8 cellular contexts compared by ENCODE assay signal in the genomic region with DNA sequence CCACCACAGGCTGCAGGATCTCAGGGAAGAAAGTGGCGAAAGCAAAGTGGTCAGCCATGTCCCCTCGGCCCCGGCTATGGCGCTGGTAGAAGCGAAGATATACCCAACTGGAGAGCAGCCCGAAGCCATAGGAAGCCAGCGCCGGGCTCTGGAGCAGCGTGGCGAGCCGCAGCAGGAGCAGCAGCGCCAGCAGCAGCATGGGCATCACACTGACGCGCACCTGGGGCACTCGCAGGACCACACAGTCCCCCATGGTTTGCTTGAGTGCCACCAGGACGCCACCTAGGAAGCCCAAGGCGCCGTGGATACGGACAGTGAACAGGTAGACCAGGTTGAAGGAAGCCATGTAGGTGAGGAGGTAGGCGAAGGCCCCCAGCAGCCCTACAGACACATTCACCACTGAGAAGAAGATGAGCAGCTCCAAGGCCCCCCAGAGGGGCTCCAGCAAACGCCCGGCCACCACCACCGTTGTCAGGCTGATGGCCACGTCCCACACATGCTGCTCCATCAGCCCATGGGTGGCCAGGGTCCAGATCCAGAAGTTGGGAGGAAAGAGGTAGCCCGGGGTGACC. TPM values are rescaled to one million over a fixed set of nuclear protein-coding genes. Genes with fewer than 3 reads are reported as not detected.
DNase-seq lines count a peak whose midpoint lies in the region; TF ChIP-seq lines count a peak whose summit lies in the region.

No MANE protein-coding gene starts in this region.

- TF ChIP-seq CTCF in WERI-Rb-1 (IDR thresholded peaks at IDR 0.05; ENCODE audit: low read depth, low read length), result no peak
- no peak for TF ChIP-seq CTCF in glutamatergic neuron (IDR thresholded peaks at IDR 0.05; ENCODE audit: partially characterized antibody, unreplicated experiment)

- peak overlapping the region; percentile 75 for H3K27ac Mint-ChIP-seq in glutamatergic neuron (ENCODE audit: unreplicated experiment)

- peak overlapping the region; percentile 94 for H3K4me3 Mint-ChIP-seq in glutamatergic neuron (ENCODE audit: unreplicated experiment)

- H3K4me1 ChIP-seq in HAP-1, result peaks cover 23% of the 10 kb centered on the region

- in situ Hi-C loops in HAP-1 (cut with MboI; ENCODE audit: low sequenced_read_pairs), result loop anchor here (10.0 kb wide), 1 partner anchor 1026 kb away; a partner anchor contains a TSS

- H3K27me3 ChIP-seq in HAP-1 (ENCODE audit: low read depth) (no peaks in the 10 kb centered on the region), WERI-Rb-1 (ENCODE audit: insufficient read depth, low read depth, severe bottlenecking) (no peaks in the 10 kb centered on the region)

- H3K27ac ChIP-seq in WERI-Rb-1, result peak overlapping the region; percentile 84
- peak overlapping the region; percentile 71 to 99 (median 94) for H3K27ac ChIP-seq in skin epidermis

- DNase-seq in HAP-1 (ENCODE audit: low spot score in 2 of 2) (no peak), WERI-Rb-1 (no peak), glutamatergic neuron (no peak), SHP77 treated with DMSO at 0.1 percent for 48 hours (lab: John Stamatoyannopoulos, UW) (no peak), KG1 (lab: John Stamatoyannopoulos, UW) (no peak), NCI-H2107 treated with DMSO at 0.1 percent for 48 hours (lab: John Stamatoyannopoulos, UW; ENCODE audit: unreplicated experiment) (no peak), middle frontal gyrus (ENCODE audit: extremely low spot score, low spot score) (no peak)

- peaks cover 9% of the 10 kb centered on the region for H3K9me3 Mint-ChIP-seq in glutamatergic neuron (ENCODE audit: unreplicated experiment)

- H3K4me3 ChIP-seq in HAP-1 (peak overlapping the region; percentile 74), WERI-Rb-1 (ENCODE audit: low read depth, low read length) (peak overlapping the region; percentile 92), skin epidermis (peak overlapping the region; percentile 69 to 98 (median 79))

- H3K9me3 ChIP-seq in HAP-1 (no peaks in the 10 kb centered on the region), WERI-Rb-1 (ENCODE audit: severe bottlenecking) (no peaks in the 10 kb centered on the region)

- H3K27me3 Mint-ChIP-seq in glutamatergic neuron (ENCODE audit: unreplicated experiment), result peaks cover 4% of the 10 kb centered on the region

- H3K36me3 Mint-ChIP-seq in glutamatergic neuron (ENCODE audit: unreplicated experiment), result no peaks in the 10 kb centered on the region

- peaks cover 53% of the 10 kb centered on the region for H3K36me3 ChIP-seq in HAP-1 (replicated peaks)
- H3K36me3 ChIP-seq in WERI-Rb-1, result peaks cover 50% of the 10 kb centered on the region

- H3K4me1 Mint-ChIP-seq in glutamatergic neuron (ENCODE audit: low read depth, unreplicated experiment), result peaks cover 14% of the 10 kb centered on the region

RNA-seq across cellular contexts. Expression of a gene that starts 0.9 kb away (rescaled TPM):
- 42.5 TPM for total RNA-seq in glutamatergic neuron (ENCODE audit: unreplicated experiment)

RNA-seq across cellular contexts. Expression of a gene that starts 7.8 kb away (rescaled TPM):
- 12.6 TPM for total RNA-seq in glutamatergic neuron (ENCODE audit: unreplicated experiment)

RNA-seq across cellular contexts. Expression of a gene that starts 7.9 kb away (rescaled TPM):
- total RNA-seq in glutamatergic neuron (ENCODE audit: unreplicated experiment), result 30.4 TPM

RNA-seq across cellular contexts. Expression of a gene that starts 12.9 kb away (rescaled TPM):
- 1.3 TPM for total RNA-seq in glutamatergic neuron (ENCODE audit: unreplicated experiment)

RNA-seq across cellular contexts. Expression of a gene that starts 17.8 kb away (rescaled TPM):
- 27.8 TPM for total RNA-seq in glutamatergic neuron (ENCODE audit: unreplicated experiment)
